9 cellular contexts compared by ENCODE assay signal in the genomic region with DNA sequence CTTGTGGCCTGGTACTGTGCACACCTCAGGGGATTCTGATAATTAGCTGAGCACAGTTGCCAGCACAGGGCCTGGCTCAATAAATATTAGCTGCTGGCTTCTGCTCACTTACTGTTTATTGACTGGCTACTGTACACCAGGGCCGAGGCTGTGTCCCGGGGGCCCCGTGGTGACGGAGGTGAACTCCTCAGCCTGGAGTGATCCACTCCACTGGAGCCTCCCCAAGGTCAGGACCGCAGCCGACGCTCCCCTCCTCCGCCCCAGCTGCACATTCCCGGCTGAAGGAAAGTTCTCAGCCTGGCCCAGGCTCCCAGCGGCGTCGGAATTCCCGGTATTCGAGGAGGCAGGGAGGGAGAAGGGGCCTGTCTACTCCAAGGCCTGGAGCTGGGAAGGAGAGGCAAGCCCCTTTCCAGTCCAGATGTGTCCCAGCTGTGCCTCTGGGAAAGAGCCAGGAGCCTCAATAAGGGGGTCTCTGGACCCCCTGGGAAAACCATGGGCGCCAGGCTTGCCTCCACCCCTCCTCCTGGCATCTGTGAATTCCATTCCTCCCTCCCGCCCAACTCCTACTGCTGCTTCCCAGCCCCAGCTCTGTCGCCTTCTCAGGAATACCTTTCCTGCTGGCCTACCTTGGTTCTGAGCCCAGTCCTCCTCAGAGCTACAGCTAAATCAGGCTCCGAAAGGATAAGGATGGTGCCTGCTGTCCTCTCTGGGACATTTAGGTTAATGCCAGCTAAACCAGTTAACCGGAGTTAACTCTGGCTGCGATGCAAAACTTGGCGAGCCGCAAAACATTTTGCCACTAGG. TPM values are rescaled to one million over a fixed set of nuclear protein-coding genes. Genes with fewer than 3 reads are reported as not detected.
A peak's percentile ranks its signal among the peaks of the same experiment; 100 is the strongest.
DNase-seq lines count a peak whose midpoint lies in the region; ATAC-seq, FAIRE-seq and TF ChIP-seq lines count a peak whose summit lies in the region.
"Had no signal": no experiment of that assay in that cellular context is flagged by ENCODE, and none has a peak within 500 bp of the region (broad histone marks: within the 10 kb centered on the region; RNA-seq: fewer than 3 reads in every experiment).

No MANE protein-coding gene starts in this region.

- TF ChIP-seq CTCF in coronary artery (IDR thresholded peaks at IDR 0.05) = no peak
- no peak for TF ChIP-seq CTCF in HepG2 (CRISPR knock-in tag; IDR thresholded peaks at IDR 0.05)
- no peak for TF ChIP-seq CTCF in tibial artery (IDR thresholded peaks at IDR 0.05)
- no peak for TF ChIP-seq CTCF in dorsolateral prefrontal cortex (IDR thresholded peaks at IDR 0.05 in 54 of 56, conservative IDR thresholded peaks at IDR 0.05 in 2 of 56; ENCODE audit: low read depth in 1 of 56, partially characterized antibody in 56 of 56)

- TF ChIP-seq RAD21 in HepG2 (CRISPR knock-in tag; IDR thresholded peaks at IDR 0.05) = no peak

- DNase-seq in HuH-7 (ENCODE audit: low spot score) (peak; percentile 62), coronary artery (ENCODE audit: low spot score) (peak; percentile 89), HepG2 (ENCODE audit: low spot score) (peak; percentile 66), tibial artery (peak in 1 of 2 donors; percentile 81), dorsolateral prefrontal cortex (no peak)
- no peak for DNase-seq in stimulated activated naive CD4-positive, alpha-beta T cell treated with Interleukin-2 at 50 U/mL for 16 hours (lab: John Stamatoyannopoulos, UW)
- DNase-seq: activated CD4-positive, alpha-beta T cell treated with anti-CD3 and anti-CD28 coated beads, Interleukin-2, amount 50 U/mL, for 4 hours had no signal

- peak overlapping the region; percentile 70 for H3K9ac ChIP-seq in HepG2 (ENCODE audit: insufficient read depth, low read depth, low read length)

- H3K9me3 ChIP-seq in HepG2 (ENCODE audit: low read length) (no peaks in the 10 kb centered on the region), tibial artery (no peaks in the 10 kb centered on the region)

- peaks cover 6 to 13% of the 10 kb centered on the region in 2 experiments; a peak in 4 of 5 replicates for H3K36me3 ChIP-seq in HepG2 (replicated peaks in 1 of 2; ENCODE audit: control insufficient read depth in 1 of 2, insufficient read depth in 2 of 2, low read length in 2 of 2)
- H3K36me3 ChIP-seq in tibial artery = peaks cover 26 to 42% (median 38%) of the 10 kb centered on the region in 3 donors

- 6% methylated on average over 14 of the region's 22 CpGs for WGBS in HepG2 (ENCODE audit: low lambda C conversion rate)

- ATAC-seq in HepG2 (peak; percentile 80), HG03571 (IDR thresholded peaks at IDR 0.05; ENCODE audit: unreplicated experiment) (no peak), HG02798 (IDR thresholded peaks at IDR 0.05; ENCODE audit: poor library complexity, unreplicated experiment) (no peak)

- H3K4me3 ChIP-seq in coronary artery (peak overlapping the region; percentile 29), HepG2 (replicated peaks in 1 of 3; ENCODE audit: insufficient read depth in 1 of 3, low read depth in 2 of 3, low read length in 3 of 3) (peak overlapping the region; percentile 33 to 72 (median 52)), tibial artery (peak overlapping the region; percentile 5 to 23), dorsolateral prefrontal cortex (no peak overlapping the region)

- in situ Hi-C loops in HepG2 (cut with HindIII; ENCODE audit: extremely low pct_ligation_motif_present, low pct_unique_long_range_greater_than_20kb) = no loop called here

- no TSS peak for BruUV-seq in HepG2 (replicated peaks; lab: Mats Ljungman, UMichigan)

- peaks cover 7% of the 10 kb centered on the region for H4K20me1 ChIP-seq in HepG2 (ENCODE audit: insufficient read depth, low read length)

- CTCF ChIA-PET in HepG2 (lab: Yijun Ruan, JAX; ENCODE audit: low intra/inter-chr PET ratio, low total read pairs) = no interaction called here

- H3K27ac ChIP-seq in coronary artery (peak overlapping the region; percentile 40 to 88), HepG2 (ENCODE audit: extremely low read length, insufficient read depth, low read length) (peak overlapping the region; percentile 62), tibial artery (peak overlapping the region; percentile 80 to 86), dorsolateral prefrontal cortex (peak overlapping the region in 15 of 59 donors; percentile 6 to 61 (median 24))

- peaks cover 2% of the 10 kb centered on the region for H3K79me2 ChIP-seq in HepG2 (ENCODE audit: insufficient read depth, low read length)

- TF ChIP-seq POLR2A in HepG2 (IDR thresholded peaks at IDR 0.05; ENCODE audit: insufficient read depth in 1 of 2, low read depth in 2 of 2, low read length in 2 of 2) = no peak

- POLR2A ChIA-PET in HepG2 (lab: Yijun Ruan, JAX) = interaction anchor here (0.7 to 5.7 kb wide), 13 partner anchors 7 to 52 kb away, joined by 3 to 44 read pairs (median 16); a partner anchor contains a TSS

- FAIRE-seq in HepG2 (lab: Jason Lieb, UNC) = peak; percentile 53

- H3K4me1 ChIP-seq in HepG2 (ENCODE audit: insufficient read depth, low read length) (peaks cover 52% of the 10 kb centered on the region), tibial artery (peaks cover 0 to 28% (median 16%) of the 10 kb centered on the region in 4 donors)

- intact Hi-C loops in HepG2 (cut with micrococcal nuclease; ENCODE audit: unreplicated experiment) (no loop called here), tibial artery (cut with DNase I; ENCODE audit: low total_unique reads) (no loop called here), dorsolateral prefrontal cortex (cut with DNase I) (no loop called here)

- H3K4me2 ChIP-seq in HepG2 (ENCODE audit: low read depth, low read length) = peak overlapping the region; percentile 99

- H3K27me3 ChIP-seq in HepG2 (ENCODE audit: control insufficient read depth in 1 of 2, insufficient read depth in 2 of 2, low read length in 2 of 2) = no peaks in the 10 kb centered on the region
- H3K27me3 ChIP-seq in tibial artery = no peaks in the 10 kb centered on the region
- H3K27me3 ChIP-seq in dorsolateral prefrontal cortex = no peaks in the 10 kb centered on the region

- H2AFZ ChIP-seq in HepG2 (ENCODE audit: low read length) = peak overlapping the region; percentile 69

- TF ChIP-seq EP300 in HepG2 (IDR thresholded peaks at IDR 0.05; ENCODE audit: low read depth in 2 of 2, low read length in 2 of 2) (no peak), HepG2 (CRISPR knock-in tag; IDR thresholded peaks at IDR 0.05; ENCODE audit: borderline replicate concordance) (no peak)

RNA-seq across cellular contexts. Expression of a gene that starts 7.2 kb away (rescaled TPM):
- 488 and 790 TPM in 2 replicates for total RNA-seq in HepG2 (2016; rRNA removed; fragmentation: Illumina TruSeq; extraction: Trizol)
- 875 and 1,100 TPM in 2 replicates for total RNA-seq in HepG2 (2016; cell fraction: cytosol; rRNA removed; fragmentation: Illumina TruSeq; extraction: Trizol; ENCODE audit: low read depth)
- total RNA-seq in HepG2 (2016; cell fraction: insoluble cytoplasmic fraction; rRNA removed; fragmentation: Illumina TruSeq; extraction: Trizol) = 524 and 648 TPM in 2 replicates
- 1,389 and 1,434 TPM in 2 replicates for total RNA-seq in HepG2 (2016; cell fraction: membrane; rRNA removed; fragmentation: Illumina TruSeq; extraction: Trizol)
- 216 and 289 TPM in 2 replicates for total RNA-seq in HepG2 (2016; cell fraction: nucleus; rRNA removed; fragmentation: Illumina TruSeq; extraction: Trizol)
- 2,583 and 2,596 TPM in 2 replicates for polyA plus RNA-seq in HepG2 (2011; rRNA removed)
- polyA plus RNA-seq in HepG2 (2011; cell fraction: cytosol; rRNA removed) = 6,196 and 9,335 TPM in 2 replicates
- 2,074 and 2,083 TPM in 2 replicates for polyA plus RNA-seq in HepG2 (2011; cell fraction: nucleus; rRNA removed)
- polyA plus RNA-seq in HepG2 (2012) = 3,042 and 3,601 TPM in 2 replicates
- polyA plus RNA-seq in HepG2 (2016; cell fraction: cytosol; fragmentation: Illumina TruSeq; extraction: Trizol; ENCODE audit: low read depth) = 3,994 and 4,562 TPM in 2 replicates
- 2,744 and 2,812 TPM in 2 replicates for polyA plus RNA-seq in HepG2 (2016; cell fraction: insoluble cytoplasmic fraction; fragmentation: Illumina TruSeq; extraction: Trizol; ENCODE audit: low read depth)
- 5,655 and 5,989 TPM in 2 replicates for polyA plus RNA-seq in HepG2 (2016; cell fraction: membrane; fragmentation: Illumina TruSeq; extraction: Trizol; ENCODE audit: low read depth)
- 1,642 and 1,701 TPM in 2 replicates for polyA plus RNA-seq in HepG2 (2016; cell fraction: nucleus; fragmentation: Illumina TruSeq; extraction: Trizol; ENCODE audit: insufficient read depth, low read depth)
- polyA minus RNA-seq in HepG2 (2011; rRNA and poly(A)+ RNA removed; ENCODE audit: low replicate concordance) = 2,434 and 2,985 TPM in 2 replicates
- polyA minus RNA-seq in HepG2 (2011; cell fraction: cytosol; rRNA and poly(A)+ RNA removed) = 1,333 and 1,373 TPM in 2 replicates
- 311 and 415 TPM in 2 replicates for polyA minus RNA-seq in HepG2 (2011; cell fraction: nucleus; rRNA and poly(A)+ RNA removed)
- total RNA-seq in dorsolateral prefrontal cortex = 100 to 1,000 TPM; 365 to 780 (median 506) TPM

RNA-seq across cellular contexts. Expression of a gene that starts 16.0 kb away (rescaled TPM):
- 3.6 and 5.2 TPM in 2 replicates for total RNA-seq in HepG2 (2016; rRNA removed; fragmentation: Illumina TruSeq; extraction: Trizol)
- 0.51 and 1.9 TPM in 2 replicates for total RNA-seq in HepG2 (2016; cell fraction: cytosol; rRNA removed; fragmentation: Illumina TruSeq; extraction: Trizol; ENCODE audit: low read depth)
- 3.1 and 4.0 TPM in 2 replicates for total RNA-seq in HepG2 (2016; cell fraction: insoluble cytoplasmic fraction; rRNA removed; fragmentation: Illumina TruSeq; extraction: Trizol)
- 2.0 and 3.5 TPM in 2 replicates for total RNA-seq in HepG2 (2016; cell fraction: membrane; rRNA removed; fragmentation: Illumina TruSeq; extraction: Trizol)
- 6.8 TPM in 2 replicates for total RNA-seq in HepG2 (2016; cell fraction: nucleus; rRNA removed; fragmentation: Illumina TruSeq; extraction: Trizol)
- polyA plus RNA-seq in HepG2 (2011; rRNA removed) = 6.8 and 7.8 TPM in 2 replicates
- polyA plus RNA-seq in HepG2 (2011; cell fraction: cytosol; rRNA removed) = 1.9 and 2.4 TPM in 2 replicates
- polyA plus RNA-seq in HepG2 (2011; cell fraction: nucleus; rRNA removed) = 30.6 and 32.3 TPM in 2 replicates
- 5.1 and 11.3 TPM in 2 replicates for polyA plus RNA-seq in HepG2 (2012)
- 0.75 and 1.5 TPM in 2 replicates for polyA plus RNA-seq in HepG2 (2016; cell fraction: cytosol; fragmentation: Illumina TruSeq; extraction: Trizol; ENCODE audit: low read depth)
- 2.8 and 5.1 TPM in 2 replicates for polyA plus RNA-seq in HepG2 (2016; cell fraction: insoluble cytoplasmic fraction; fragmentation: Illumina TruSeq; extraction: Trizol; ENCODE audit: low read depth)
- polyA plus RNA-seq in HepG2 (2016; cell fraction: membrane; fragmentation: Illumina TruSeq; extraction: Trizol; ENCODE audit: low read depth) = 2.6 and 3.5 TPM in 2 replicates
- polyA plus RNA-seq in HepG2 (2016; cell fraction: nucleus; fragmentation: Illumina TruSeq; extraction: Trizol; ENCODE audit: insufficient read depth, low read depth) = 17.4 and 28.3 TPM in 2 replicates
- 6.5 and 8.4 TPM in 2 replicates for polyA minus RNA-seq in HepG2 (2011; rRNA and poly(A)+ RNA removed; ENCODE audit: low replicate concordance)
- polyA minus RNA-seq in HepG2 (2011; cell fraction: cytosol; rRNA and poly(A)+ RNA removed) = 6.3 and 8.3 TPM in 2 replicates
- 18.9 and 20.1 TPM in 2 replicates for polyA minus RNA-seq in HepG2 (2011; cell fraction: nucleus; rRNA and poly(A)+ RNA removed)
- 10 to 100 TPM in 50 of 120 experiments, 1 to 10 TPM in 70; 2.1 to 25.5 (median 9.2) TPM for total RNA-seq in dorsolateral prefrontal cortex

RNA-seq across cellular contexts. Expression of a gene that starts 16.9 kb away (rescaled TPM):
- total RNA-seq in HepG2 (2016; rRNA removed; fragmentation: Illumina TruSeq; extraction: Trizol) (34.9 and 48.2 TPM in 2 replicates), dorsolateral prefrontal cortex (100 to 1,000 TPM; 107 to 178 (median 128) TPM)
- 10.1 and 10.2 TPM in 2 replicates for total RNA-seq in HepG2 (2016; cell fraction: cytosol; rRNA removed; fragmentation: Illumina TruSeq; extraction: Trizol; ENCODE audit: low read depth)
- total RNA-seq in HepG2 (2016; cell fraction: insoluble cytoplasmic fraction; rRNA removed; fragmentation: Illumina TruSeq; extraction: Trizol) = 31.0 and 56.4 TPM in 2 replicates
- total RNA-seq in HepG2 (2016; cell fraction: membrane; rRNA removed; fragmentation: Illumina TruSeq; extraction: Trizol) = 24.1 and 24.5 TPM in 2 replicates
- 40.8 and 47.1 TPM in 2 replicates for total RNA-seq in HepG2 (2016; cell fraction: nucleus; rRNA removed; fragmentation: Illumina TruSeq; extraction: Trizol)
- 49.0 and 51.7 TPM in 2 replicates for polyA plus RNA-seq in HepG2 (2011; rRNA removed)
- 25.7 and 31.7 TPM in 2 replicates for polyA plus RNA-seq in HepG2 (2011; cell fraction: cytosol; rRNA removed)
- 253 and 283 TPM in 2 replicates for polyA plus RNA-seq in HepG2 (2011; cell fraction: nucleus; rRNA removed)
- polyA plus RNA-seq in HepG2 (2012) = 67.2 and 69.5 TPM in 2 replicates
- 6.0 and 6.1 TPM in 2 replicates for polyA plus RNA-seq in HepG2 (2016; cell fraction: cytosol; fragmentation: Illumina TruSeq; extraction: Trizol; ENCODE audit: low read depth)
- polyA plus RNA-seq in HepG2 (2016; cell fraction: insoluble cytoplasmic fraction; fragmentation: Illumina TruSeq; extraction: Trizol; ENCODE audit: low read depth) = 36.5 and 56.7 TPM in 2 replicates
- polyA plus RNA-seq in HepG2 (2016; cell fraction: membrane; fragmentation: Illumina TruSeq; extraction: Trizol; ENCODE audit: low read depth) = 12.5 and 14.4 TPM in 2 replicates
- 151 and 174 TPM in 2 replicates for polyA plus RNA-seq in HepG2 (2016; cell fraction: nucleus; fragmentation: Illumina TruSeq; extraction: Trizol; ENCODE audit: insufficient read depth, low read depth)
- 47.0 and 62.8 TPM in 2 replicates for polyA minus RNA-seq in HepG2 (2011; rRNA and poly(A)+ RNA removed; ENCODE audit: low replicate concordance)
- polyA minus RNA-seq in HepG2 (2011; cell fraction: cytosol; rRNA and poly(A)+ RNA removed) = 24.6 and 28.9 TPM in 2 replicates
- polyA minus RNA-seq in HepG2 (2011; cell fraction: nucleus; rRNA and poly(A)+ RNA removed) = 41.6 and 42.1 TPM in 2 replicates

RNA-seq across cellular contexts. Expression of a gene that starts 21.9 kb away (rescaled TPM):
- total RNA-seq in HepG2 (2016; rRNA removed; fragmentation: Illumina TruSeq; extraction: Trizol) = 0.81 and 1.7 TPM in 2 replicates
- total RNA-seq in HepG2 (2016; cell fraction: cytosol; rRNA removed; fragmentation: Illumina TruSeq; extraction: Trizol; ENCODE audit: low read depth) = 1.2 and 1.4 TPM in 2 replicates
- 0.52 and 1.3 TPM in 2 replicates for total RNA-seq in HepG2 (2016; cell fraction: insoluble cytoplasmic fraction; rRNA removed; fragmentation: Illumina TruSeq; extraction: Trizol)
- total RNA-seq in HepG2 (2016; cell fraction: membrane; rRNA removed; fragmentation: Illumina TruSeq; extraction: Trizol) = 1.9 and 2.1 TPM in 2 replicates
- total RNA-seq in HepG2 (2016; cell fraction: nucleus; rRNA removed; fragmentation: Illumina TruSeq; extraction: Trizol) = 1.1 and 2.6 TPM in 2 replicates
- 1.4 and 2.1 TPM in 2 replicates for polyA plus RNA-seq in HepG2 (2011; rRNA removed)
- 2.1 TPM in 2 replicates for polyA plus RNA-seq in HepG2 (2011; cell fraction: cytosol; rRNA removed)
- 10.8 and 12.7 TPM in 2 replicates for polyA plus RNA-seq in HepG2 (2011; cell fraction: nucleus; rRNA removed)
- polyA plus RNA-seq in HepG2 (2012) = 9.4 and 10.6 TPM in 2 replicates
- 1.1 and 1.3 TPM in 2 replicates for polyA plus RNA-seq in HepG2 (2016; cell fraction: cytosol; fragmentation: Illumina TruSeq; extraction: Trizol; ENCODE audit: low read depth)
- 2.3 and 4.1 TPM in 2 replicates for polyA plus RNA-seq in HepG2 (2016; cell fraction: insoluble cytoplasmic fraction; fragmentation: Illumina TruSeq; extraction: Trizol; ENCODE audit: low read depth)
- polyA plus RNA-seq in HepG2 (2016; cell fraction: membrane; fragmentation: Illumina TruSeq; extraction: Trizol; ENCODE audit: low read depth) = 1.9 and 2.8 TPM in 2 replicates
- polyA plus RNA-seq in HepG2 (2016; cell fraction: nucleus; fragmentation: Illumina TruSeq; extraction: Trizol; ENCODE audit: insufficient read depth, low read depth) = 6.2 and 8.4 TPM in 2 replicates
- 4.1 and 5.5 TPM in 2 replicates for polyA minus RNA-seq in HepG2 (2011; rRNA and poly(A)+ RNA removed; ENCODE audit: low replicate concordance)
- polyA minus RNA-seq in HepG2 (2011; cell fraction: cytosol; rRNA and poly(A)+ RNA removed) = 7.8 and 9.2 TPM in 2 replicates
- polyA minus RNA-seq in HepG2 (2011; cell fraction: nucleus; rRNA and poly(A)+ RNA removed) = 4.1 and 6.0 TPM in 2 replicates
- 100 to 1,000 TPM in 17 of 120 experiments, 10 to 100 TPM in 99, 1 to 10 TPM in 4; 7.0 to 246 (median 38.2) TPM for total RNA-seq in dorsolateral prefrontal cortex

RNA-seq across cellular contexts. Expression of a gene that starts 37.3 kb away (rescaled TPM):
- total RNA-seq in HepG2 (2016; rRNA removed; fragmentation: Illumina TruSeq; extraction: Trizol) (14.0 and 18.1 TPM in 2 replicates), dorsolateral prefrontal cortex (10 to 100 TPM; 41.8 to 99.7 (median 69.9) TPM)
- 3.3 and 3.4 TPM in 2 replicates for total RNA-seq in HepG2 (2016; cell fraction: cytosol; rRNA removed; fragmentation: Illumina TruSeq; extraction: Trizol; ENCODE audit: low read depth)
- 14.6 and 16.5 TPM in 2 replicates for total RNA-seq in HepG2 (2016; cell fraction: insoluble cytoplasmic fraction; rRNA removed; fragmentation: Illumina TruSeq; extraction: Trizol)
- 8.2 and 8.3 TPM in 2 replicates for total RNA-seq in HepG2 (2016; cell fraction: membrane; rRNA removed; fragmentation: Illumina TruSeq; extraction: Trizol)
- 6.8 and 6.9 TPM in 2 replicates for total RNA-seq in HepG2 (2016; cell fraction: nucleus; rRNA removed; fragmentation: Illumina TruSeq; extraction: Trizol)
- polyA plus RNA-seq in HepG2 (2011; rRNA removed) = 19.7 and 23.7 TPM in 2 replicates
- polyA plus RNA-seq in HepG2 (2011; cell fraction: cytosol; rRNA removed) = 23.2 and 27.9 TPM in 2 replicates
- 16.6 and 20.4 TPM in 2 replicates for polyA plus RNA-seq in HepG2 (2011; cell fraction: nucleus; rRNA removed)
- 12.2 and 13.4 TPM in 2 replicates for polyA plus RNA-seq in HepG2 (2012)
- polyA plus RNA-seq in HepG2 (2016; cell fraction: cytosol; fragmentation: Illumina TruSeq; extraction: Trizol; ENCODE audit: low read depth) = 3.1 TPM in 2 replicates
- 18.4 and 20.3 TPM in 2 replicates for polyA plus RNA-seq in HepG2 (2016; cell fraction: insoluble cytoplasmic fraction; fragmentation: Illumina TruSeq; extraction: Trizol; ENCODE audit: low read depth)
- 6.3 and 7.9 TPM in 2 replicates for polyA plus RNA-seq in HepG2 (2016; cell fraction: membrane; fragmentation: Illumina TruSeq; extraction: Trizol; ENCODE audit: low read depth)
- polyA plus RNA-seq in HepG2 (2016; cell fraction: nucleus; fragmentation: Illumina TruSeq; extraction: Trizol; ENCODE audit: insufficient read depth, low read depth) = 14.1 and 15.8 TPM in 2 replicates
- polyA minus RNA-seq in HepG2 (2011; rRNA and poly(A)+ RNA removed; ENCODE audit: low replicate concordance) = 44.1 and 48.3 TPM in 2 replicates
- 10.6 and 11.3 TPM in 2 replicates for polyA minus RNA-seq in HepG2 (2011; cell fraction: cytosol; rRNA and poly(A)+ RNA removed)
- 10.1 and 13.1 TPM in 2 replicates for polyA minus RNA-seq in HepG2 (2011; cell fraction: nucleus; rRNA and poly(A)+ RNA removed)

Comparison
In these comparisons a context has a peak if more than half of its experiments do, and no peak if none do; other contexts are left out.
1. DNase-seq: peak in HuH-7 (single experiment), coronary artery (single experiment) and HepG2 (single experiment); none in stimulated activated naive CD4-positive, alpha-beta T cell treated with Interleukin-2 at 50 U/mL for 16 hours (single experiment) and dorsolateral prefrontal cortex (0 of 10).
2. H3K4me3 ChIP-seq: peak in coronary artery (single experiment), HepG2 (3 of 3) and tibial artery (2 of 2); none in dorsolateral prefrontal cortex (0 of 59).